ENCODE assay signal across 2 cellular contexts in the genomic region with DNA sequence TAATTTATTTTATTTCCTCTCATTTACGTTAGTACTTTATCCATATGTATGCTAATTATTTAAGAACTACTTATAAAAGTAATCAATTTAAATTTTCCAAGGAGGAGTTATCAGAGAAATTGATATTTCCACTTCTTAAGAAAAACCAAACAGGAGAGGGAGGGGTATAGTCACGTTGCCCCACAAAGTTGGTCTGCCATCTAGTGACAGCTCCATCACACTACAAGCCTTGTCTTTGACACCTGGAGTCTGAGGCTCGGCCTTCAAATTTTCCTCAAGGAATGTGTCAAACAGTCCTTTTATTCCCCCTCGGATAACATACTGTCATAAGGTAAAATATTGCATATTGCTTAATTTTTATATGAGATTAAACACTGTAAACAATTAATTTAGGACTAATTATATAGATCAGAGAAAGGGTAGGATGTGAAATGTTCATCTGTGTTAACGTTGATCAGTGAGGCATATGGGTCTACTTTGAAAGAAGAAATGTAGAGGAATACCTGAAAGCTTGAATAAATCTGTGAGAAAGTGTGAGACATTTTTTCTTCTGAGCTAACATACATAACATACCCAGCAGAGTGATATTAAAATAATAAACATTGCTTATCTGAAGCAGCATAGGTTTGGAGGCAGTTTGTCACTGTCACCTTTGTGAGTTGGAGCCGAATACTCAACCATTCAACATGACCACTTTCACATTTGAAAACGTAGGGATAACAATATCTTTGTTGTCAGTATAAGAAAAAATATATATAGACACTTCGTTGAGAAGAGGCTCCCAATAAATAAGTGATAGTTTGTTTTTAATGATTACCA.
TF ChIP-seq lines count a peak whose summit lies in the region.

No MANE protein-coding gene starts in this region.

TF ChIP-seq in GM12878, 131 proteins besides CTCF, POLR2A, EP300 and RAD21 (continued from another document):
- TF ChIP-seq, protein P1, sequence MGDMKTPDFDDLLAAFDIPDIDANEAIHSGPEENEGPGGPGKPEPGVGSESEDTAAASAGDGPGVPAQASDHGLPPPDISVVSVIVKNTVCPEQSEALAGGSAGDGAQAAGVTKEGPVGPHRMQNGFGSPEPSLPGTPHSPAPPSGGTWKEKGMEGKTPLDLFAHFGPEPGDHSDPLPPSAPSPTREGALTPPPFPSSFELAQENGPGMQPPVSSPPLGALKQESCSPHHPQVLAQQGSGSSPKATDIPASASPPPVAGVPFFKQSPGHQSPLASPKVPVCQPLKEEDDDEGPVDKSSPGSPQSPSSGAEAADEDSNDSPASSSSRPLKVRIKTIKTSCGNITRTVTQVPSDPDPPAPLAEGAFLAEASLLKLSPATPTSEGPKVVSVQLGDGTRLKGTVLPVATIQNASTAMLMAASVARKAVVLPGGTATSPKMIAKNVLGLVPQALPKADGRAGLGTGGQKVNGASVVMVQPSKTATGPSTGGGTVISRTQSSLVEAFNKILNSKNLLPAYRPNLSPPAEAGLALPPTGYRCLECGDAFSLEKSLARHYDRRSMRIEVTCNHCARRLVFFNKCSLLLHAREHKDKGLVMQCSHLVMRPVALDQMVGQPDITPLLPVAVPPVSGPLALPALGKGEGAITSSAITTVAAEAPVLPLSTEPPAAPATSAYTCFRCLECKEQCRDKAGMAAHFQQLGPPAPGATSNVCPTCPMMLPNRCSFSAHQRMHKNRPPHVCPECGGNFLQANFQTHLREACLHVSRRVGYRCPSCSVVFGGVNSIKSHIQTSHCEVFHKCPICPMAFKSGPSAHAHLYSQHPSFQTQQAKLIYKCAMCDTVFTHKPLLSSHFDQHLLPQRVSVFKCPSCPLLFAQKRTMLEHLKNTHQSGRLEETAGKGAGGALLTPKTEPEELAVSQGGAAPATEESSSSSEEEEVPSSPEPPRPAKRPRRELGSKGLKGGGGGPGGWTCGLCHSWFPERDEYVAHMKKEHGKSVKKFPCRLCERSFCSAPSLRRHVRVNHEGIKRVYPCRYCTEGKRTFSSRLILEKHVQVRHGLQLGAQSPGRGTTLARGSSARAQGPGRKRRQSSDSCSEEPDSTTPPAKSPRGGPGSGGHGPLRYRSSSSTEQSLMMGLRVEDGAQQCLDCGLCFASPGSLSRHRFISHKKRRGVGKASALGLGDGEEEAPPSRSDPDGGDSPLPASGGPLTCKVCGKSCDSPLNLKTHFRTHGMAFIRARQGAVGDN (IDR thresholded peaks at IDR 0.05): no peak
- no peak for TF ChIP-seq WRNIP1 (IDR thresholded peaks at IDR 0.05; ENCODE audit: borderline replicate concordance, low read depth, low read length)
- no peak for TF ChIP-seq RAD51 (IDR thresholded peaks at IDR 0.05)
- TF ChIP-seq SMC3 (IDR thresholded peaks at IDR 0.05; ENCODE audit: borderline replicate concordance, low read length): peak; percentile 61; the same call in 1 of the 2 replicates
- TF ChIP-seq, protein P2, sequence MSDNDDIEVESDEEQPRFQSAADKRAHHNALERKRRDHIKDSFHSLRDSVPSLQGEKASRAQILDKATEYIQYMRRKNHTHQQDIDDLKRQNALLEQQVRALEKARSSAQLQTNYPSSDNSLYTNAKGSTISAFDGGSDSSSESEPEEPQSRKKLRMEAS (IDR thresholded peaks at IDR 0.05; ENCODE audit: low read depth, low read length): no peak
- TF ChIP-seq STAT1 (conservative IDR thresholded peaks at IDR 0.05): no peak
- 0 out of 4 replicates have a peak, but pooled peaks of 1 of the 2 experiments have one; percentile 25 for TF ChIP-seq BHLHE40 (IDR thresholded peaks at IDR 0.05; ENCODE audit: borderline replicate concordance in 1 of 2, low read depth in 2 of 2, low read length in 1 of 2)

TF ChIP-seq in HepG2, 621 proteins besides CTCF, POLR2A, EP300 and RAD21 (continued from another document):
- TF ChIP-seq, protein P3, sequence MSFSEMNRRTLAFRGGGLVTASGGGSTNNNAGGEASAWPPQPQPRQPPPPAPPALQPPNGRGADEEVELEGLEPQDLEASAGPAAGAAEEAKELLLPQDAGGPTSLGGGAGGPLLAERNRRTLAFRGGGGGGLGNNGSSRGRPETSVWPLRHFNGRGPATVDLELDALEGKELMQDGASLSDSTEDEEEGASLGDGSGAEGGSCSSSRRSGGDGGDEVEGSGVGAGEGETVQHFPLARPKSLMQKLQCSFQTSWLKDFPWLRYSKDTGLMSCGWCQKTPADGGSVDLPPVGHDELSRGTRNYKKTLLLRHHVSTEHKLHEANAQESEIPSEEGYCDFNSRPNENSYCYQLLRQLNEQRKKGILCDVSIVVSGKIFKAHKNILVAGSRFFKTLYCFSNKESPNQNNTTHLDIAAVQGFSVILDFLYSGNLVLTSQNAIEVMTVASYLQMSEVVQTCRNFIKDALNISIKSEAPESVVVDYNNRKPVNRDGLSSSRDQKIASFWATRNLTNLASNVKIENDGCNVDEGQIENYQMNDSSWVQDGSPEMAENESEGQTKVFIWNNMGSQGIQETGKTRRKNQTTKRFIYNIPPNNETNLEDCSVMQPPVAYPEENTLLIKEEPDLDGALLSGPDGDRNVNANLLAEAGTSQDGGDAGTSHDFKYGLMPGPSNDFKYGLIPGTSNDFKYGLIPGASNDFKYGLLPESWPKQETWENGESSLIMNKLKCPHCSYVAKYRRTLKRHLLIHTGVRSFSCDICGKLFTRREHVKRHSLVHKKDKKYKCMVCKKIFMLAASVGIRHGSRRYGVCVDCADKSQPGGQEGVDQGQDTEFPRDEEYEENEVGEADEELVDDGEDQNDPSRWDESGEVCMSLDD (CRISPR knock-in tag; IDR thresholded peaks at IDR 0.05; ENCODE audit: borderline replicate concordance): no peak
